In genomic region chr6:131949909-131950766, GRCh38 we compare ENCODE assay signal across 8 cellular contexts. TPM values are rescaled to one million over a fixed set of nuclear protein-coding genes. Genes with fewer than 3 reads are reported as not detected.
DNase-seq lines count a peak whose midpoint lies in the region; ATAC-seq, FAIRE-seq and TF ChIP-seq lines count a peak whose summit lies in the region.

No MANE protein-coding gene starts in this region.

- peaks cover 3 to 9% of the 10 kb centered on the region in 2 experiments for H3K36me3 ChIP-seq in keratinocyte (ENCODE audit: control insufficient read depth in 2 of 2, extremely low read depth in 1 of 2, insufficient read depth in 2 of 2, low read length in 2 of 2)
- peaks cover 0 to 3% (median 0%) of the 10 kb centered on the region in 3 donors for H3K36me3 ChIP-seq in skeletal muscle tissue (ENCODE audit: control insufficient read depth in 3 of 3, insufficient read depth in 3 of 3, low read length in 3 of 3)

- H3K4me1 ChIP-seq in keratinocyte (ENCODE audit: control insufficient read depth, extremely low read depth, insufficient read depth, low read length), result peaks cover 44% of the 10 kb centered on the region
- H3K4me1 ChIP-seq in skeletal muscle tissue (ENCODE audit: control insufficient read depth in 3 of 3, insufficient read depth in 3 of 3, low read length in 3 of 3), result peaks cover 10 to 17% (median 13%) of the 10 kb centered on the region in 3 donors

- no peaks in the 10 kb centered on the region for H4K20me1 ChIP-seq in keratinocyte (ENCODE audit: control insufficient read depth, extremely low read depth, insufficient read depth, low read length)

- peak overlapping the region; percentile 19 for H2AFZ ChIP-seq in keratinocyte (ENCODE audit: control insufficient read depth, low read length)

- peak; percentile 59 for ATAC-seq in HG03354 (IDR thresholded peaks at IDR 0.05; ENCODE audit: poor library complexity, severe bottlenecking, unreplicated experiment)

- no peaks in the 10 kb centered on the region for H3K9me1 ChIP-seq in keratinocyte (ENCODE audit: control insufficient read depth, extremely low read depth, insufficient read depth, low read length)

- peak; percentile 78 for FAIRE-seq in keratinocyte (lab: Jason Lieb, UNC)
- no peak for FAIRE-seq in GM19239 (lab: Jason Lieb, UNC)

- dilution Hi-C loops in keratinocyte (cut with MboI; ENCODE audit: extremely low pct_ligation_motif_present, low sequenced_read_pairs), result no loop called here

- H3K79me2 ChIP-seq in keratinocyte (ENCODE audit: control insufficient read depth, insufficient read depth, low read length), result peaks cover 4% of the 10 kb centered on the region

- peak; percentile 92 for DNase-seq in Daoy (ENCODE audit: low read depth)
- DNase-seq in SHP77 (lab: John Stamatoyannopoulos, UW), result peak; percentile 50 to 68
- peak; percentile 97 for DNase-seq in choroid plexus epithelial cell (ENCODE audit: low read depth)
- no peak for DNase-seq in keratinocyte (ENCODE audit: low read depth, low spot score)
- DNase-seq in GM19239 (ENCODE audit: insufficient read length, low spot score), result no peak
- DNase-seq in SIG-M5 (lab: John Stamatoyannopoulos, UW), result no peak

- TF ChIP-seq CTCF in choroid plexus epithelial cell (conservative IDR thresholded peaks at IDR 0.05; ENCODE audit: low read depth, low read length) (peak; percentile 70), keratinocyte (optimal IDR thresholded peaks at IDR 0.05 in 1 of 3, IDR thresholded peaks at IDR 0.05 in 1 of 3, conservative IDR thresholded peaks at IDR 0.05 in 1 of 3; ENCODE audit: extremely low read depth in 1 of 3, insufficient read depth in 2 of 3, low read length in 3 of 3) (peak; percentile 43 to 66 (median 62))

- H3K9me3 ChIP-seq in keratinocyte (ENCODE audit: control insufficient read depth, low read depth, low read length), result no peaks in the 10 kb centered on the region
- H3K9me3 ChIP-seq in skeletal muscle tissue (ENCODE audit: control insufficient read depth in 3 of 3, low read length in 3 of 3), result no peaks in the 10 kb centered on the region

- peak overlapping the region; percentile 70 for H3K9ac ChIP-seq in keratinocyte (ENCODE audit: control insufficient read depth, extremely low read depth, insufficient read depth, low read length)
- H3K9ac ChIP-seq in skeletal muscle tissue (ENCODE audit: low read depth in 1 of 3, low read length in 3 of 3), result peak overlapping the region; percentile 73 to 86 (median 78)

- H3K4me3 ChIP-seq in choroid plexus epithelial cell (ENCODE audit: low read depth, low read length) (peak overlapping the region; percentile 82), keratinocyte (ENCODE audit: control insufficient read depth in 2 of 3, extremely low read depth in 1 of 3, insufficient read depth in 2 of 3, low read depth in 1 of 3, low read length in 3 of 3) (peak overlapping the region; percentile 56 to 87 (median 83)), skeletal muscle tissue (ENCODE audit: low read length in 3 of 3) (peak overlapping the region; percentile 81 to 85 (median 84))

- no peak overlapping the region for H3K27ac ChIP-seq in keratinocyte (ENCODE audit: control insufficient read depth, insufficient read depth, low read length)
- peak overlapping the region; percentile 84 for H3K27ac ChIP-seq in skeletal muscle tissue (ENCODE audit: low read depth, low read length)

- no peaks in the 10 kb centered on the region for H3K27me3 ChIP-seq in keratinocyte (ENCODE audit: control insufficient read depth, extremely low read depth, insufficient read depth, low read length)
- peaks cover 0 to 23% (median 22%) of the 10 kb centered on the region in 3 donors for H3K27me3 ChIP-seq in skeletal muscle tissue (ENCODE audit: control insufficient read depth in 3 of 3, insufficient read depth in 3 of 3, low read length in 3 of 3)

- peak overlapping the region; percentile 88 for H3K4me2 ChIP-seq in keratinocyte (ENCODE audit: control insufficient read depth, extremely low read depth, insufficient read depth, low read depth, low read length)

RNA-seq across cellular contexts. Expression of gene CCN2, which starts 1.0 kb away (rescaled TPM):
- total RNA-seq in Daoy (2014; rRNA removed; shearing (Covaris generic)), result 82.6 and 86.6 TPM in 2 replicates
- polyA plus RNA-seq in keratinocyte, result 41.4 to 108 TPM (median 78.2 TPM) in 3 replicates
- polyA plus RNA-seq in keratinocyte (2011; ENCODE audit: low read depth), result 18.2 TPM
- polyA plus RNA-seq in keratinocyte (2011; cell fraction: cytosol; rRNA removed), result 34.1 and 43.9 TPM in 2 replicates
- 221 and 225 TPM in 2 replicates for polyA plus RNA-seq in keratinocyte (2011; cell fraction: nucleus; rRNA removed)
- polyA plus RNA-seq in keratinocyte (2012; ENCODE audit: low replicate concordance), result 27.5 and 97.8 TPM in 2 replicates
- 14.0 to 65.9 TPM (median 31.1 TPM) in 3 replicates for polyA minus RNA-seq in keratinocyte
- 33.4 TPM for polyA minus RNA-seq in keratinocyte (2011; cell fraction: cytosol; rRNA and poly(A)+ RNA removed)
- 72.1 and 113 TPM in 2 replicates for polyA minus RNA-seq in keratinocyte (2011; cell fraction: nucleus; rRNA and poly(A)+ RNA removed)
- 29.7 TPM for total RNA-seq in skeletal muscle tissue

Comparison
In these comparisons a context has a peak if more than half of its experiments do, and no peak if none do; other contexts are left out.
1. DNase-seq: peak in Daoy (single experiment), SHP77 (2 of 2) and choroid plexus epithelial cell (single experiment); none in keratinocyte (single experiment), GM19239 (single experiment) and SIG-M5 (single experiment).
2. Peak in every context shown above with its lines, with median percentiles within 50 percentile points of each other: H3K4me3 ChIP-seq.